Comparison of ENCODE assay signal across 15 cellular contexts in genomic region chr16:386641-387156, GRCh38. TPM values are rescaled to one million over a fixed set of nuclear protein-coding genes. Genes with fewer than 3 reads are reported as not detected.
DNase-seq lines count a peak whose midpoint lies in the region; ATAC-seq, FAIRE-seq and TF ChIP-seq lines count a peak whose summit lies in the region.
"Had no signal": no experiment of that assay in that cellular context is flagged by ENCODE, and none has a peak within 500 bp of the region (broad histone marks: within the 10 kb centered on the region; RNA-seq: fewer than 3 reads in every experiment).

No MANE protein-coding gene starts in this region.

- 97% methylated on average over 19 of the region's 19 CpGs for WGBS in GM12878 (ENCODE audit: insufficient coverage, insufficient replicate concordance, low lambda C conversion rate, missing lambda C conversion rate)

- in situ Hi-C loops in GM12878 (cut with MboI), result no loop called here

- no peak for TF ChIP-seq RAD21 in GM12878 (IDR thresholded peaks at IDR 0.05; ENCODE audit: insufficient read depth, low read depth, low read length)

- CTCF ChIA-PET in activated CD4-positive, alpha-beta T cell treated with anti-CD3 and anti-CD28 coated beads for 36 hours (lab: Charles Lee), result interaction anchor here (0.6 kb wide), 1 partner anchor 152 kb away, joined by 4 read pairs; the partner anchor contains the start of gene FAM234A
- CTCF ChIA-PET in GM12878 (lab: Yijun Ruan, JAX), result interaction anchor here (0.6 to 1.3 kb wide), 3 partner anchors 12 to 317 kb away, joined by 3 to 4 read pairs (median 4); no protein-coding TSS in a partner anchor

- no TSS peak for BruUV-seq in GM12878 (replicated peaks; lab: Mats Ljungman, UMichigan)

- H3K4me2 ChIP-seq in GM12878 (ENCODE audit: control insufficient read depth, insufficient read depth), result no peak overlapping the region

- no peak overlapping the region for H3K4me3 ChIP-seq in GM12878
- H3K4me3 ChIP-seq: mucosa of descending colon, thyroid gland had no signal

- no peaks in the 10 kb centered on the region for H3K27me3 ChIP-seq in GM12878 (replicated peaks in 1 of 2; ENCODE audit: control insufficient read depth in 2 of 2, insufficient read depth in 2 of 2, low read length in 1 of 2)
- H3K27me3 ChIP-seq: thyroid gland had no signal

- no peak for TF ChIP-seq EP300 in GM12878 (IDR thresholded peaks at IDR 0.05; ENCODE audit: borderline replicate concordance in 1 of 2, control insufficient read depth in 1 of 2, low read depth in 2 of 2, low read length in 2 of 2)

- peaks cover 5% of the 10 kb centered on the region for H3K27me3 Mint-ChIP-seq in activated CD4-positive, alpha-beta T cell treated with anti-CD3 and anti-CD28 coated beads, Interleukin-2, amount 10 ng/mL, durations not matched to agents 24 days and 14 days
- no peaks in the 10 kb centered on the region for H3K27me3 Mint-ChIP-seq in activated CD4-positive, alpha-beta T cell treated with anti-CD3 and anti-CD28 coated beads for 36 hours
- H3K27me3 Mint-ChIP-seq: activated B cell treated with CpG ODN at 0.5 μM for 24 hours had no signal

- H3K9me3 Mint-ChIP-seq in activated CD4-positive, alpha-beta T cell treated with anti-CD3 and anti-CD28 coated beads, Interleukin-2, amount 10 ng/mL, durations not matched to agents 24 days and 14 days, result no peaks in the 10 kb centered on the region
- no peaks in the 10 kb centered on the region for H3K9me3 Mint-ChIP-seq in activated CD4-positive, alpha-beta T cell treated with anti-CD3 and anti-CD28 coated beads for 36 hours (ENCODE audit: low read depth)
- H3K9me3 Mint-ChIP-seq: activated B cell treated with CpG ODN at 0.5 μM for 24 hours, HFFc6 had no signal

- no peaks in the 10 kb centered on the region for H3K36me3 ChIP-seq in GM12878 (ENCODE audit: control insufficient read depth in 2 of 2, insufficient read depth in 2 of 2, low read length in 1 of 2)
- H3K36me3 ChIP-seq: thyroid gland had no signal

- peaks cover 4% of the 10 kb centered on the region; the same call in 1 of the 2 replicates for H3K79me2 ChIP-seq in GM12878 (ENCODE audit: control insufficient read depth, insufficient read depth, low read length)

- H4K20me1 ChIP-seq in GM12878 (ENCODE audit: control insufficient read depth, insufficient read depth), result no peaks in the 10 kb centered on the region

- TF ChIP-seq POLR2A in GM12878 (IDR thresholded peaks at IDR 0.05; ENCODE audit: low read depth, low read length), result no peak

- no peak overlapping the region for H3K9ac ChIP-seq in GM12878 (ENCODE audit: control insufficient read depth, insufficient read depth, low read length)

- ATAC-seq in activated CD4-positive, alpha-beta T cell treated with anti-CD3 and anti-CD28 coated beads for 36 hours, result no peak
- ATAC-seq in GM12878 (no peak), GM19324 (IDR thresholded peaks at IDR 0.05; ENCODE audit: low FRiP score, unreplicated experiment) (no peak)
- ATAC-seq: mucosa of descending colon had no signal

- no peak for FAIRE-seq in GM12878 (lab: Jason Lieb, UNC)

- H3K9me3 ChIP-seq in GM12878 (replicated peaks; ENCODE audit: control insufficient read depth, insufficient read depth, low read length), result no peaks in the 10 kb centered on the region
- H3K9me3 ChIP-seq: mucosa of descending colon, thyroid gland had no signal

- peaks cover 10% of the 10 kb centered on the region for H3K4me1 Mint-ChIP-seq in activated CD4-positive, alpha-beta T cell treated with anti-CD3 and anti-CD28 coated beads, Interleukin-2, amount 10 ng/mL, durations not matched to agents 24 days and 14 days
- H3K4me1 Mint-ChIP-seq in activated CD4-positive, alpha-beta T cell treated with anti-CD3 and anti-CD28 coated beads for 36 hours, result peaks cover 14% of the 10 kb centered on the region

- H3K27ac ChIP-seq in GM12878 (ENCODE audit: control insufficient read depth, insufficient read depth) (no peak overlapping the region), substantia nigra (ENCODE audit: low read depth, low read length, poor library complexity, severe bottlenecking) (peak overlapping the region; percentile 71)

- 0 out of 6 replicates have a peak, but pooled peaks of 1 of the 3 experiments have one; percentile 1 for TF ChIP-seq CTCF in GM12878 (IDR thresholded peaks at IDR 0.05 in 2 of 3, conservative IDR thresholded peaks at IDR 0.05 in 1 of 3; ENCODE audit: control insufficient read depth in 2 of 3, extremely low read depth in 1 of 3, insufficient read depth in 1 of 3, low read depth in 3 of 3, low read length in 3 of 3)

- SMC1A ChIA-PET in GM12878 (lab: Charles Lee; ENCODE audit: uncharacterized antibody, unreplicated experiment), result no interaction called here

- intact Hi-C loops in activated CD4-positive, alpha-beta T cell treated with anti-CD3 and anti-CD28 coated beads, Interleukin-2, amount 10 ng/mL, durations not matched to agents 24 days and 14 days (cut with micrococcal nuclease), result no loop called here
- intact Hi-C loops in activated CD4-positive, alpha-beta T cell treated with anti-CD3 and anti-CD28 coated beads for 36 hours (cut with DNase I, micrococcal nuclease), result no loop called here
- intact Hi-C loops in GM12878 (cut with micrococcal nuclease; ENCODE audit: unreplicated experiment), result no loop called here

- no peak overlapping the region for H3K27ac Mint-ChIP-seq in activated CD4-positive, alpha-beta T cell treated with anti-CD3 and anti-CD28 coated beads, Interleukin-2, amount 10 ng/mL, durations not matched to agents 24 days and 14 days
- no peak overlapping the region for H3K27ac Mint-ChIP-seq in activated CD4-positive, alpha-beta T cell treated with anti-CD3 and anti-CD28 coated beads for 36 hours
- H3K27ac Mint-ChIP-seq: activated B cell treated with CpG ODN at 0.5 μM for 24 hours, HFFc6 had no signal

- no peaks in the 10 kb centered on the region for H3K36me3 Mint-ChIP-seq in activated CD4-positive, alpha-beta T cell treated with anti-CD3 and anti-CD28 coated beads, Interleukin-2, amount 10 ng/mL, durations not matched to agents 24 days and 14 days (ENCODE audit: low read depth)
- no peaks in the 10 kb centered on the region for H3K36me3 Mint-ChIP-seq in activated CD4-positive, alpha-beta T cell treated with anti-CD3 and anti-CD28 coated beads for 36 hours (ENCODE audit: low read depth)

- RAD21 ChIA-PET in GM12878 (lab: Charles Lee; ENCODE audit: unreplicated experiment), result interaction anchor here (0.8 to 1.0 kb wide), 2 partner anchors 16 to 39 kb away, joined by 3 read pairs; partner anchors contain the start of genes MRPL28 and RAB11FIP3

- POLR2A ChIA-PET in activated CD4-positive, alpha-beta T cell treated with anti-CD3 and anti-CD28 coated beads for 36 hours (lab: Charles Lee), result no interaction called here
- POLR2A ChIA-PET in GM12878 (lab: Charles Lee), result interaction anchor here (0.7 kb wide), 2 partner anchors 34 kb away, joined by 3 read pairs; no protein-coding TSS in a partner anchor

- H3K4me3 Mint-ChIP-seq in activated CD4-positive, alpha-beta T cell treated with anti-CD3 and anti-CD28 coated beads, Interleukin-2, amount 10 ng/mL, durations not matched to agents 24 days and 14 days, result no peak overlapping the region
- no peak overlapping the region for H3K4me3 Mint-ChIP-seq in activated CD4-positive, alpha-beta T cell treated with anti-CD3 and anti-CD28 coated beads for 36 hours
- H3K4me3 Mint-ChIP-seq: activated B cell treated with CpG ODN at 0.5 μM for 24 hours, HFFc6 had no signal

- peak; percentile 55 for DNase-seq in activated CD4-positive, alpha-beta T cell treated with anti-CD3 and anti-CD28 coated beads, Interleukin-2, amount 10 ng/mL, durations not matched to agents 24 days and 14 days
- no peak for DNase-seq in activated CD4-positive, alpha-beta T cell treated with anti-CD3 and anti-CD28 coated beads for 36 hours
- DNase-seq in GM12878 (ENCODE audit: low read depth, low spot score) (no peak), medulla oblongata (ENCODE audit: extremely low spot score) (peak; percentile 86), substantia nigra (lab: John Stamatoyannopoulos, UW) (peak in 25 of 49 donors; percentile 13 to 65 (median 39)), NCI-H187 treated with DMSO at 0.1 percent for 48 hours (lab: John Stamatoyannopoulos, UW) (no peak), NOMO-1 (lab: John Stamatoyannopoulos, UW; ENCODE audit: unreplicated experiment in 2 of 2) (no peak)
- DNase-seq: activated B cell treated with CpG ODN at 0.5 μM for 24 hours; cortex of kidney; HFFc6; mucosa of descending colon; NCI-H1105 treated with DMSO at 0.1 percent for 48 hours; stimulated activated CD4-positive, alpha-beta T cell treated with anti-CD3 and anti-CD28 coated beads, Interleukin-4, amount 100 ng/mL, for 24 hours; thyroid gland had no signal

- H3K4me1 ChIP-seq in GM12878 (ENCODE audit: control insufficient read depth, insufficient read depth, low read length), result peaks cover 14% of the 10 kb centered on the region

- no peak overlapping the region for H2AFZ ChIP-seq in GM12878 (ENCODE audit: control insufficient read depth, low read depth, low read length)

RNA-seq across cellular contexts. Expression of gene PGAP6, which starts 4.9 kb away (rescaled TPM):
- 34.1 and 37.8 TPM in 2 replicates for total RNA-seq in activated CD4-positive, alpha-beta T cell treated with anti-CD3 and anti-CD28 coated beads, Interleukin-2, amount 10 ng/mL, durations not matched to agents 24 days and 14 days
- 10 to 100 TPM; 22.9 to 40.8 TPM for total RNA-seq in activated CD4-positive, alpha-beta T cell treated with anti-CD3 and anti-CD28 coated beads for 36 hours
- 38.0 and 48.1 TPM in 2 replicates for total RNA-seq in GM12878 (2013; cell fraction: nucleolus; rRNA removed)
- total RNA-seq in GM12878 (2014; rRNA removed) (42.5 and 48.8 TPM in 2 replicates), GM12878 (2014; rRNA removed; fragmentation: Illumina TruSeq; extraction: Trizol) (19.7 and 24.2 TPM in 2 replicates), GM12878 (2021) (40.7 and 43.5 TPM in 2 replicates)
- 8.8 TPM for polyA plus RNA-seq in GM12878 (2011; ENCODE audit: low read depth)
- polyA plus RNA-seq in GM12878 (2011; rRNA removed) (10.9 and 32.0 TPM in 2 replicates), GM12878 (2014; fragmentation: Illumina TruSeq; extraction: Trizol) (2.8 and 12.6 TPM in 2 replicates), GM12878 (2014; fragmentation: Nextera tagmentation; extraction: Ambion mirVana) (1 to 10 TPM in 1 of 2 experiments, under 1 TPM in 1; 0.76 to 2.9 TPM), GM12878 (2014; rRNA removed) (44.4 and 58.3 TPM in 2 replicates), GM12878 (2016; fragmentation: Nextera tagmentation; extraction: Ambion mirVana) (1 to 10 TPM; 3.7 to 5.6 TPM)
- 87.8 and 103 TPM in 2 replicates for polyA plus RNA-seq in GM12878 (2011; cell fraction: cytosol; rRNA removed)
- 103 and 128 TPM in 2 replicates for polyA plus RNA-seq in GM12878 (2011; cell fraction: nucleus; rRNA removed)
- polyA plus RNA-seq in GM12878 (2012), result 28.8 and 33.5 TPM in 2 replicates
- polyA minus RNA-seq in GM12878 (2011; rRNA and poly(A)+ RNA removed), result 79.7 and 138 TPM in 2 replicates
- polyA minus RNA-seq in GM12878 (2011; cell fraction: cytosol; rRNA and poly(A)+ RNA removed), result 32.0 and 38.6 TPM in 2 replicates
- polyA minus RNA-seq in GM12878 (2011; cell fraction: nucleus; rRNA and poly(A)+ RNA removed), result 24.1 and 43.6 TPM in 2 replicates

RNA-seq across cellular contexts. Expression of gene NME4, which starts 10.3 kb away (rescaled TPM):
- total RNA-seq in activated CD4-positive, alpha-beta T cell treated with anti-CD3 and anti-CD28 coated beads, Interleukin-2, amount 10 ng/mL, durations not matched to agents 24 days and 14 days, result 64.3 and 64.8 TPM in 2 replicates
- total RNA-seq in activated CD4-positive, alpha-beta T cell treated with anti-CD3 and anti-CD28 coated beads for 36 hours, result 10 to 100 TPM; 55.9 to 72.1 TPM
- total RNA-seq in GM12878 (2013; cell fraction: nucleolus; rRNA removed), result 20.8 and 21.3 TPM in 2 replicates
- total RNA-seq in GM12878 (2014; rRNA removed), result 123 and 142 TPM in 2 replicates
- 60.4 and 63.0 TPM in 2 replicates for total RNA-seq in GM12878 (2014; rRNA removed; fragmentation: Illumina TruSeq; extraction: Trizol)
- 133 and 141 TPM in 2 replicates for total RNA-seq in GM12878 (2021)
- polyA plus RNA-seq in GM12878 (2011; ENCODE audit: low read depth), result 39.2 TPM
- polyA plus RNA-seq in GM12878 (2011; rRNA removed), result 5.0 and 11.1 TPM in 2 replicates
- polyA plus RNA-seq in GM12878 (2011; cell fraction: cytosol; rRNA removed), result 14.1 and 21.2 TPM in 2 replicates
- 11.7 and 12.6 TPM in 2 replicates for polyA plus RNA-seq in GM12878 (2011; cell fraction: nucleus; rRNA removed)
- polyA plus RNA-seq in GM12878 (2012), result 101 and 103 TPM in 2 replicates
- 28.2 and 60.5 TPM in 2 replicates for polyA plus RNA-seq in GM12878 (2014; fragmentation: Illumina TruSeq; extraction: Trizol)
- 10 to 100 TPM; 11.0 to 15.3 TPM for polyA plus RNA-seq in GM12878 (2014; fragmentation: Nextera tagmentation; extraction: Ambion mirVana)
- polyA plus RNA-seq in GM12878 (2014; rRNA removed), result 235 and 245 TPM in 2 replicates
- polyA plus RNA-seq in GM12878 (2016; fragmentation: Nextera tagmentation; extraction: Ambion mirVana), result 100 to 1,000 TPM; 132 to 161 TPM
- 2.3 and 4.6 TPM in 2 replicates for polyA minus RNA-seq in GM12878 (2011; rRNA and poly(A)+ RNA removed)
- 12.4 and 18.3 TPM in 2 replicates for polyA minus RNA-seq in GM12878 (2011; cell fraction: cytosol; rRNA and poly(A)+ RNA removed)
- 1.5 and 2.6 TPM in 2 replicates for polyA minus RNA-seq in GM12878 (2011; cell fraction: nucleus; rRNA and poly(A)+ RNA removed)

RNA-seq across cellular contexts. Expression of gene DECR2, which starts 15.0 kb away (rescaled TPM):
- 17.6 and 18.5 TPM in 2 replicates for total RNA-seq in activated CD4-positive, alpha-beta T cell treated with anti-CD3 and anti-CD28 coated beads, Interleukin-2, amount 10 ng/mL, durations not matched to agents 24 days and 14 days
- 10 to 100 TPM; 11.5 to 13.0 TPM for total RNA-seq in activated CD4-positive, alpha-beta T cell treated with anti-CD3 and anti-CD28 coated beads for 36 hours
- total RNA-seq in GM12878 (2013; cell fraction: nucleolus; rRNA removed), result 5.9 and 9.1 TPM in 2 replicates
- 7.2 and 8.0 TPM in 2 replicates for total RNA-seq in GM12878 (2014; rRNA removed)
- total RNA-seq in GM12878 (2014; rRNA removed; fragmentation: Illumina TruSeq; extraction: Trizol), result 4.0 and 4.7 TPM in 2 replicates
- 13.0 and 13.1 TPM in 2 replicates for total RNA-seq in GM12878 (2021)
- polyA plus RNA-seq in GM12878 (2011; ENCODE audit: low read depth), result 4.2 TPM
- 2.0 TPM in 2 replicates for polyA plus RNA-seq in GM12878 (2011; rRNA removed)
- polyA plus RNA-seq in GM12878 (2011; cell fraction: cytosol; rRNA removed), result 4.1 and 7.0 TPM in 2 replicates
- polyA plus RNA-seq in GM12878 (2011; cell fraction: nucleus; rRNA removed), result 15.3 and 20.1 TPM in 2 replicates
- polyA plus RNA-seq in GM12878 (2012), result 5.8 and 8.8 TPM in 2 replicates
- 2.9 and 3.1 TPM in 2 replicates for polyA plus RNA-seq in GM12878 (2014; fragmentation: Illumina TruSeq; extraction: Trizol)
- 1 to 10 TPM in 1 of 2 experiments, under 1 TPM in 1; 0.53 to 1.8 TPM for polyA plus RNA-seq in GM12878 (2014; fragmentation: Nextera tagmentation; extraction: Ambion mirVana)
- 20.3 and 21.5 TPM in 2 replicates for polyA plus RNA-seq in GM12878 (2014; rRNA removed)
- 10 to 100 TPM; 16.1 to 16.4 TPM for polyA plus RNA-seq in GM12878 (2016; fragmentation: Nextera tagmentation; extraction: Ambion mirVana)
- polyA minus RNA-seq in GM12878 (2011; rRNA and poly(A)+ RNA removed), result 0.80 and 0.98 TPM in 2 replicates
- polyA minus RNA-seq in GM12878 (2011; cell fraction: cytosol; rRNA and poly(A)+ RNA removed), result 3.9 and 4.1 TPM in 2 replicates
- polyA minus RNA-seq in GM12878 (2011; cell fraction: nucleus; rRNA and poly(A)+ RNA removed), result 1.5 and 2.6 TPM in 2 replicates

RNA-seq across cellular contexts. Expression of gene MRPL28, which starts 16.4 kb away (rescaled TPM):
- total RNA-seq in activated CD4-positive, alpha-beta T cell treated with anti-CD3 and anti-CD28 coated beads, Interleukin-2, amount 10 ng/mL, durations not matched to agents 24 days and 14 days, result 106 and 109 TPM in 2 replicates
- total RNA-seq in activated CD4-positive, alpha-beta T cell treated with anti-CD3 and anti-CD28 coated beads for 36 hours, result 10 to 100 TPM; 90.2 to 94.4 TPM
- 15.1 and 16.4 TPM in 2 replicates for total RNA-seq in GM12878 (2013; cell fraction: nucleolus; rRNA removed)
- total RNA-seq in GM12878 (2014; rRNA removed), result 146 and 151 TPM in 2 replicates
- 70.1 and 75.0 TPM in 2 replicates for total RNA-seq in GM12878 (2014; rRNA removed; fragmentation: Illumina TruSeq; extraction: Trizol)
- total RNA-seq in GM12878 (2021), result 107 and 115 TPM in 2 replicates
- polyA plus RNA-seq in GM12878 (2011; ENCODE audit: low read depth), result 33.5 TPM
- polyA plus RNA-seq in GM12878 (2011; rRNA removed), result 74.1 and 113 TPM in 2 replicates
- 182 and 250 TPM in 2 replicates for polyA plus RNA-seq in GM12878 (2011; cell fraction: cytosol; rRNA removed)
- polyA plus RNA-seq in GM12878 (2011; cell fraction: nucleus; rRNA removed), result 108 and 155 TPM in 2 replicates
- 66.3 and 76.9 TPM in 2 replicates for polyA plus RNA-seq in GM12878 (2012)
- polyA plus RNA-seq in GM12878 (2014; fragmentation: Illumina TruSeq; extraction: Trizol), result 33.3 and 105 TPM in 2 replicates
- 10 to 100 TPM in 1 of 2 experiments, 1 to 10 TPM in 1; 1.6 to 17.9 TPM for polyA plus RNA-seq in GM12878 (2014; fragmentation: Nextera tagmentation; extraction: Ambion mirVana)
- 169 and 186 TPM in 2 replicates for polyA plus RNA-seq in GM12878 (2014; rRNA removed)
- polyA plus RNA-seq in GM12878 (2016; fragmentation: Nextera tagmentation; extraction: Ambion mirVana), result 100 to 1,000 TPM; 165 to 185 TPM
- polyA minus RNA-seq in GM12878 (2011; rRNA and poly(A)+ RNA removed), result 49.0 and 63.2 TPM in 2 replicates
- 25.3 and 25.8 TPM in 2 replicates for polyA minus RNA-seq in GM12878 (2011; cell fraction: cytosol; rRNA and poly(A)+ RNA removed)
- polyA minus RNA-seq in GM12878 (2011; cell fraction: nucleus; rRNA and poly(A)+ RNA removed), result 11.0 and 16.1 TPM in 2 replicates

RNA-seq across cellular contexts. Expression of gene AXIN1, which starts 34.2 kb away (rescaled TPM):
- total RNA-seq in activated CD4-positive, alpha-beta T cell treated with anti-CD3 and anti-CD28 coated beads, Interleukin-2, amount 10 ng/mL, durations not matched to agents 24 days and 14 days, result 26.7 and 27.9 TPM in 2 replicates
- total RNA-seq in activated CD4-positive, alpha-beta T cell treated with anti-CD3 and anti-CD28 coated beads for 36 hours, result 10 to 100 TPM; 20.0 to 23.8 TPM
- 38.0 and 46.9 TPM in 2 replicates for total RNA-seq in GM12878 (2013; cell fraction: nucleolus; rRNA removed)
- total RNA-seq in GM12878 (2014; rRNA removed), result 19.1 and 19.9 TPM in 2 replicates
- total RNA-seq in GM12878 (2014; rRNA removed; fragmentation: Illumina TruSeq; extraction: Trizol), result 11.0 and 11.5 TPM in 2 replicates
- total RNA-seq in GM12878 (2021), result 25.4 and 27.1 TPM in 2 replicates
- 4.6 TPM for polyA plus RNA-seq in GM12878 (2011; ENCODE audit: low read depth)
- 4.7 and 6.0 TPM in 2 replicates for polyA plus RNA-seq in GM12878 (2011; rRNA removed)
- polyA plus RNA-seq in GM12878 (2011; cell fraction: cytosol; rRNA removed), result 10.6 and 14.2 TPM in 2 replicates
- polyA plus RNA-seq in GM12878 (2011; cell fraction: nucleus; rRNA removed), result 23.2 and 31.8 TPM in 2 replicates
- 12.8 and 13.0 TPM in 2 replicates for polyA plus RNA-seq in GM12878 (2012)
- 3.8 and 9.3 TPM in 2 replicates for polyA plus RNA-seq in GM12878 (2014; fragmentation: Illumina TruSeq; extraction: Trizol)
- under 1 TPM; 0.26 to 0.68 TPM for polyA plus RNA-seq in GM12878 (2014; fragmentation: Nextera tagmentation; extraction: Ambion mirVana)
- 17.2 and 19.2 TPM in 2 replicates for polyA plus RNA-seq in GM12878 (2014; rRNA removed)
- 1 to 10 TPM; 1.5 to 2.6 TPM for polyA plus RNA-seq in GM12878 (2016; fragmentation: Nextera tagmentation; extraction: Ambion mirVana)
- polyA minus RNA-seq in GM12878 (2011; rRNA and poly(A)+ RNA removed), result 6.1 and 13.8 TPM in 2 replicates
- 7.1 and 7.8 TPM in 2 replicates for polyA minus RNA-seq in GM12878 (2011; cell fraction: cytosol; rRNA and poly(A)+ RNA removed)
- polyA minus RNA-seq in GM12878 (2011; cell fraction: nucleus; rRNA and poly(A)+ RNA removed), result 7.9 and 11.8 TPM in 2 replicates

Comparison
In these comparisons a context has a peak if more than half of its experiments do, and no peak if none do; other contexts are left out.
1. DNase-seq: peak in activated CD4-positive, alpha-beta T cell treated with anti-CD3 and anti-CD28 coated beads, Interleukin-2, amount 10 ng/mL, durations not matched to agents 24 days and 14 days (single experiment), medulla oblongata (single experiment) and substantia nigra (25 of 49); none in activated CD4-positive, alpha-beta T cell treated with anti-CD3 and anti-CD28 coated beads for 36 hours (single experiment), GM12878 (single experiment), NCI-H187 treated with DMSO at 0.1 percent for 48 hours (single experiment) and NOMO-1 (0 of 2).